ENCODE assay signal across 8 cellular contexts in genomic region chr19:51702754-51703654, GRCh38. TPM values are rescaled to one million over a fixed set of nuclear protein-coding genes. Genes with fewer than 3 reads are reported as not detected.
DNase-seq lines count a peak whose midpoint lies in the region; ATAC-seq and TF ChIP-seq lines count a peak whose summit lies in the region.

No MANE protein-coding gene starts in this region.

- H3K27me3 ChIP-seq in tibial nerve = no peaks in the 10 kb centered on the region

- peak overlapping the region; percentile 91 to 97 (median 96) for H3K27ac ChIP-seq in tibial nerve

- peak overlapping the region in 3 of 4 donors; percentile 61 to 67 (median 66) for H3K4me3 ChIP-seq in tibial nerve

- peaks cover 31% of the 10 kb centered on the region for H3K36me3 Mint-ChIP-seq in activated CD4-positive, alpha-beta T cell treated with anti-CD3 and anti-CD28 coated beads, Interleukin-2, amount 10 ng/mL, durations not matched to agents 24 days and 14 days (ENCODE audit: low read depth)

- intact Hi-C loops in activated CD4-positive, alpha-beta T cell treated with anti-CD3 and anti-CD28 coated beads, Interleukin-2, amount 10 ng/mL, durations not matched to agents 24 days and 14 days (cut with micrococcal nuclease) = loop anchor here (1.0 kb wide), 1 partner anchor 338 kb away; no protein-coding TSS in a partner anchor

- H3K27ac Mint-ChIP-seq in activated CD4-positive, alpha-beta T cell treated with anti-CD3 and anti-CD28 coated beads, Interleukin-2, amount 10 ng/mL, durations not matched to agents 24 days and 14 days = peak overlapping the region; percentile 80

- no peaks in the 10 kb centered on the region for H3K9me3 ChIP-seq in tibial nerve

- H3K4me1 ChIP-seq in tibial nerve = peaks cover 0 to 33% (median 20%) of the 10 kb centered on the region in 4 donors

- peaks cover 24% of the 10 kb centered on the region for H3K4me1 Mint-ChIP-seq in activated CD4-positive, alpha-beta T cell treated with anti-CD3 and anti-CD28 coated beads, Interleukin-2, amount 10 ng/mL, durations not matched to agents 24 days and 14 days

- H3K9me3 Mint-ChIP-seq in activated CD4-positive, alpha-beta T cell treated with anti-CD3 and anti-CD28 coated beads, Interleukin-2, amount 10 ng/mL, durations not matched to agents 24 days and 14 days = no peaks in the 10 kb centered on the region

- peaks cover 0 to 55% (median 3%) of the 10 kb centered on the region in 3 donors for H3K36me3 ChIP-seq in tibial nerve

- ATAC-seq in HG02870 (IDR thresholded peaks at IDR 0.05; ENCODE audit: unreplicated experiment) (no peak), HG03457 (IDR thresholded peaks at IDR 0.05; ENCODE audit: unreplicated experiment) (no peak)

- H3K27me3 Mint-ChIP-seq in activated CD4-positive, alpha-beta T cell treated with anti-CD3 and anti-CD28 coated beads, Interleukin-2, amount 10 ng/mL, durations not matched to agents 24 days and 14 days = peaks cover 3% of the 10 kb centered on the region

- WGBS in tibial nerve, 2 donors = 45 to 54% methylated on average over 48 of the region's 48 CpGs

- TF ChIP-seq EP300 in tibial nerve (IDR thresholded peaks at IDR 0.05) = no peak

- DNase-seq in activated CD4-positive, alpha-beta T cell treated with anti-CD3 and anti-CD28 coated beads, Interleukin-2, amount 10 ng/mL, durations not matched to agents 24 days and 14 days = peak; percentile 66
- DNase-seq in activated CD4-positive, alpha-beta T cell treated with anti-CD3 and anti-CD28 coated beads, Interleukin-2, amount 50 U/mL, for 1 hour = no peak
- DNase-seq in cerebellum (ENCODE audit: low spot score) (peak; percentile 56), medulla oblongata (ENCODE audit: extremely low spot score) (peak; percentile 16), tibial nerve (ENCODE audit: low spot score in 2 of 2) (peak in 1 of 2 donors; percentile 32), DMS79 (lab: John Stamatoyannopoulos, UW) (no peak)

- TF ChIP-seq POLR2A in tibial nerve (IDR thresholded peaks at IDR 0.05) = no peak

- H3K4me3 Mint-ChIP-seq in activated CD4-positive, alpha-beta T cell treated with anti-CD3 and anti-CD28 coated beads, Interleukin-2, amount 10 ng/mL, durations not matched to agents 24 days and 14 days = peak overlapping the region; percentile 90

- TF ChIP-seq CTCF in tibial nerve (IDR thresholded peaks at IDR 0.05) = no peak

RNA-seq across cellular contexts. Expression of gene SPACA6, which starts 9.9 kb away (rescaled TPM):
- total RNA-seq in activated CD4-positive, alpha-beta T cell treated with anti-CD3 and anti-CD28 coated beads, Interleukin-2, amount 10 ng/mL, durations not matched to agents 24 days and 14 days = 6.7 and 7.0 TPM in 2 replicates
- total RNA-seq in cerebellum (3.8 TPM), tibial nerve (10 to 100 TPM; 10.7 to 47.9 (median 34.0) TPM)

RNA-seq across cellular contexts. Expression of gene HAS1, which starts 20.8 kb away (rescaled TPM):
- total RNA-seq in activated CD4-positive, alpha-beta T cell treated with anti-CD3 and anti-CD28 coated beads, Interleukin-2, amount 10 ng/mL, durations not matched to agents 24 days and 14 days = not detected in 2 replicates
- total RNA-seq in cerebellum (2.7 TPM), tibial nerve (1 to 10 TPM in 1 of 4 donors, under 1 TPM in 1, not detected in 2; 0.44 to 3.3 TPM)

RNA-seq across cellular contexts. Expression of gene FPR1, which starts 48.7 kb away (rescaled TPM):
- total RNA-seq in activated CD4-positive, alpha-beta T cell treated with anti-CD3 and anti-CD28 coated beads, Interleukin-2, amount 10 ng/mL, durations not matched to agents 24 days and 14 days = not detected in 2 replicates
- total RNA-seq in cerebellum (3.2 TPM), tibial nerve (10 to 100 TPM in 1 of 4 donors, 1 to 10 TPM in 3; 1.7 to 36.9 (median 6.4) TPM)

RNA-seq across cellular contexts. Expression of gene SIGLEC14, which starts 56.4 kb away (rescaled TPM):
- total RNA-seq in activated CD4-positive, alpha-beta T cell treated with anti-CD3 and anti-CD28 coated beads, Interleukin-2, amount 10 ng/mL, durations not matched to agents 24 days and 14 days = not detected in 2 replicates
- 1.6 TPM for total RNA-seq in cerebellum
- 1 to 10 TPM in 3 of 4 donors, not detected in 1; 1.9 to 6.3 (median 4.9) TPM for total RNA-seq in tibial nerve

RNA-seq across cellular contexts. Expression of gene FPR2, which starts 58.0 kb away (rescaled TPM):
- not detected in 2 replicates for total RNA-seq in activated CD4-positive, alpha-beta T cell treated with anti-CD3 and anti-CD28 coated beads, Interleukin-2, amount 10 ng/mL, durations not matched to agents 24 days and 14 days
- total RNA-seq in cerebellum = 0.27 TPM
- total RNA-seq in tibial nerve = 1 to 10 TPM in 2 of 4 donors, under 1 TPM in 2; 0.66 to 4.5 (median 1.0) TPM

Comparison
In these comparisons a context has a peak if more than half of its experiments do, and no peak if none do; other contexts are left out.
1. DNase-seq: peak in activated CD4-positive, alpha-beta T cell treated with anti-CD3 and anti-CD28 coated beads, Interleukin-2, amount 10 ng/mL, durations not matched to agents 24 days and 14 days (single experiment), cerebellum (single experiment) and medulla oblongata (single experiment); none in activated CD4-positive, alpha-beta T cell treated with anti-CD3 and anti-CD28 coated beads, Interleukin-2, amount 50 U/mL, for 1 hour (single experiment) and DMS79 (single experiment).